ENCODE assay signal across 8 cellular contexts in the genomic region with DNA sequence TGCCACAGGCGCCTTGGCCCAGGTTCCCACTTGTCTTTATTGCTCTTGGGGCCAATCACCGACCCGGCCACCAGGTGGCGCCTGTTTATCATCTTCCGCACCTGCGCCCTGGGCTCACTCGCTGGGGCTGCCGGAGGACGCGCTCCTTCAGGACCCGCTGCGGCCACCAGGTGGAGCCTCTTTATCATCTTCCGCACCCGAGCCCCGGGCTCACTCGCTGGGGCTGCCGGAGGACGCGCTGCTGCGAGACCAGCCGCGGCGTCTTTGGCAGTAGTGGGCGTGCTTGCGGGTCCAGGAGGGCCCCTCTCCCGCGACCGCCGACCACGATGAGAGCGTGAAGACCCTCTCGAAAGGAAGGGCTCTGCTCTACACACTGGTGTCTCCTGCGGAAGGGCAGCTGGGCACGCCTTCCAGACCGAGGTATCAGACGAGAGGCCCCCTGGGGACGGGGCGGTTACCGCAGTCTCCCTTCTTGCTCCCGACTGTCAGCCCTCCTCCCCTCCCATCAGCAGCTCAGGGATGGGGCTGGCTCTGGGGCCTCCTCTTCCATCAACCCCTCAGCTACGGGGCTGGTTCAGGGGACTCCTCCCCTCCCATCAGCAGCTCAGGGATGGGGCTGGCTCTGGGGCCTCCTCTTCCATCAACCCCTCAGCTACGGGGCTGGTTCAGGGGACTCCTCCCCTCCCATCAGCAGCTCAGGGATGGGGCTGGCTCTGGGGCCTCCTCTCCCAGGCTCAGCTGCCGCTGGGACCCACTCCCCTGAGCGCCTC. TPM values are rescaled to one million over a fixed set of nuclear protein-coding genes. Genes with fewer than 3 reads are reported as not detected.
A peak's percentile ranks its signal among the peaks of the same experiment; 100 is the strongest.
DNase-seq lines count a peak whose midpoint lies in the region; ATAC-seq and TF ChIP-seq lines count a peak whose summit lies in the region.
"Not testable (repeated sequence)": the region's sequence is repeated elsewhere in the genome, so short reads cannot be mapped to it uniquely, and the experiment has no call there.

No MANE protein-coding gene starts in this region.

- not testable (repeated sequence) for H3K9me2 ChIP-seq in DOHH2 (replicated peaks; ENCODE audit: control insufficient read depth, low read length)

- H3F3A ChIP-seq in DOHH2 (ENCODE audit: control insufficient read depth, insufficient read depth), result not testable (repeated sequence)

- not testable (repeated sequence) for H3K9me3 Mint-ChIP-seq in activated T-helper 2 cell treated with anti-CD3 and anti-CD28 coated beads, Interferon-gamma antibody, Interleukin-2, Interleukin-4, amounts not matched to agents 10 μg/mL and 5 μg/mL and 100 μg/mL, durations not matched to agents 14 hours and 24 hours and 36 hours
- peaks cover 0 to 14% (median 0%) of the 10 kb centered on the region in 11 donors for H3K9me3 Mint-ChIP-seq in naive thymus-derived CD4-positive, alpha-beta T cell

- H3K4me3 ChIP-seq in DOHH2 (ENCODE audit: low read length) (peak overlapping the region; percentile 70), fibroblast of mammary gland (ENCODE audit: control insufficient read depth, low read depth, low read length) (peak overlapping the region; percentile 7)
- peak overlapping the region; percentile 69 for H3K4me3 ChIP-seq in naive thymus-derived CD4-positive, alpha-beta T cell (ENCODE audit: low read length)

- not testable (repeated sequence) for H3K4me1 ChIP-seq in DOHH2 (ENCODE audit: control insufficient read depth, low read length); naive thymus-derived CD4-positive, alpha-beta T cell (ENCODE audit: control insufficient read depth in 2 of 2, insufficient read depth in 2 of 2, low read length in 2 of 2)

- not testable (repeated sequence) for H3K4me1 Mint-ChIP-seq in activated T-helper 2 cell treated with anti-CD3 and anti-CD28 coated beads, Interferon-gamma antibody, Interleukin-2, Interleukin-4, amounts not matched to agents 10 μg/mL and 5 μg/mL and 100 μg/mL, durations not matched to agents 14 hours and 24 hours and 36 hours (ENCODE audit: low read depth)
- H3K4me1 Mint-ChIP-seq in naive thymus-derived CD4-positive, alpha-beta T cell, result peaks cover 0 to 15% (median 0%) of the 10 kb centered on the region in 7 donors

- H3K36me3 ChIP-seq in DOHH2 (ENCODE audit: control insufficient read depth, low read length); naive thymus-derived CD4-positive, alpha-beta T cell (ENCODE audit: control insufficient read depth in 2 of 3, insufficient read depth in 3 of 3, low read length in 3 of 3): not testable (repeated sequence)

- H3K27me3 Mint-ChIP-seq in activated T-helper 2 cell treated with anti-CD3 and anti-CD28 coated beads, Interferon-gamma antibody, Interleukin-2, Interleukin-4, amounts not matched to agents 10 μg/mL and 5 μg/mL and 100 μg/mL, durations not matched to agents 14 hours and 24 hours and 36 hours (ENCODE audit: low read depth); naive thymus-derived CD4-positive, alpha-beta T cell: not testable (repeated sequence)

- H3K27me3 ChIP-seq in DOHH2 (ENCODE audit: control insufficient read depth, low read length); naive thymus-derived CD4-positive, alpha-beta T cell (ENCODE audit: control insufficient read depth in 2 of 2, insufficient read depth in 2 of 2, low read length in 2 of 2): not testable (repeated sequence)

- H3K79me2 ChIP-seq in DOHH2 (ENCODE audit: control insufficient read depth, low read length), result not testable (repeated sequence)

- peak; percentile 50 for DNase-seq in HPDE6-E6E7 (ENCODE audit: extremely low spot score)
- DNase-seq in SHP77 (lab: John Stamatoyannopoulos, UW), result peak; percentile 48 to 78
- peak; percentile 86 for DNase-seq in activated T-helper 2 cell treated with anti-CD3 and anti-CD28 coated beads, Interferon-gamma antibody, Interleukin-2, Interleukin-4, amounts not matched to agents 10 μg/mL and 5 μg/mL and 100 μg/mL, durations not matched to agents 14 hours and 24 hours and 36 hours (ENCODE audit: low spot score)
- peak; percentile 43 for DNase-seq in fibroblast of mammary gland (ENCODE audit: low read depth)
- DNase-seq in naive thymus-derived CD4-positive, alpha-beta T cell, result peak; percentile 78 to 92 (median 85)
- peak; percentile 61 to 63 for DNase-seq in stimulated activated CD8-positive, alpha-beta memory T cell treated with anti-CD3 and anti-CD28 coated beads, Interleukin-7, amount 100 ng/mL, for 1 hour (ENCODE audit: low read depth in 2 of 2)

- intact Hi-C loops in activated T-helper 2 cell treated with anti-CD3 and anti-CD28 coated beads, Interferon-gamma antibody, Interleukin-2, Interleukin-4, amounts not matched to agents 10 μg/mL and 5 μg/mL and 100 μg/mL, durations not matched to agents 14 hours and 24 hours and 36 hours (cut with micrococcal nuclease), result loop anchor here (2.0 kb wide), 1 partner anchor 28 kb away; no protein-coding TSS in a partner anchor
- intact Hi-C loops in naive thymus-derived CD4-positive, alpha-beta T cell (cut with micrococcal nuclease), result loop anchor here (1.0 to 10.0 kb wide), 6 partner anchors 30 to 870 kb away; a partner anchor contains a TSS

- H4K20me1 ChIP-seq in DOHH2 (ENCODE audit: control insufficient read depth, insufficient read depth, low read depth, low read length), result not testable (repeated sequence)

- peak overlapping the region; percentile 53 for H3K4me2 ChIP-seq in DOHH2 (ENCODE audit: low read length)

- not testable (repeated sequence) for H3K9me3 ChIP-seq in DOHH2 (ENCODE audit: control insufficient read depth, insufficient read depth, low read length); naive thymus-derived CD4-positive, alpha-beta T cell (ENCODE audit: control insufficient read depth in 2 of 3, low read length in 3 of 3)

- H3K4me3 Mint-ChIP-seq in activated T-helper 2 cell treated with anti-CD3 and anti-CD28 coated beads, Interferon-gamma antibody, Interleukin-2, Interleukin-4, amounts not matched to agents 10 μg/mL and 5 μg/mL and 100 μg/mL, durations not matched to agents 14 hours and 24 hours and 36 hours (ENCODE audit: low read depth), result peak overlapping the region; percentile 78
- peak overlapping the region; percentile 66 to 88 (median 82) for H3K4me3 Mint-ChIP-seq in naive thymus-derived CD4-positive, alpha-beta T cell

- TF ChIP-seq CTCF in DOHH2 (IDR thresholded peaks at IDR 0.05; ENCODE audit: low read depth, low read length, poor library complexity, severe bottlenecking) (peak; percentile 93), fibroblast of mammary gland (conservative IDR thresholded peaks at IDR 0.05; ENCODE audit: control insufficient read depth, insufficient read depth, low read depth, low read length) (peak; percentile 31)

- CTCF ChIA-PET in naive thymus-derived CD4-positive, alpha-beta T cell (lab: Charles Lee), result not testable (repeated sequence)

- not testable (repeated sequence) for H3K27ac Mint-ChIP-seq in activated T-helper 2 cell treated with anti-CD3 and anti-CD28 coated beads, Interferon-gamma antibody, Interleukin-2, Interleukin-4, amounts not matched to agents 10 μg/mL and 5 μg/mL and 100 μg/mL, durations not matched to agents 14 hours and 24 hours and 36 hours
- peak overlapping the region in 8 of 9 donors; percentile 22 to 85 (median 60) for H3K27ac Mint-ChIP-seq in naive thymus-derived CD4-positive, alpha-beta T cell

- POLR2A ChIA-PET in naive thymus-derived CD4-positive, alpha-beta T cell (lab: Charles Lee), result not testable (repeated sequence)

- not testable (repeated sequence) for H3K27ac ChIP-seq in DOHH2 (ENCODE audit: low read depth, low read length)
- H3K27ac ChIP-seq in naive thymus-derived CD4-positive, alpha-beta T cell (ENCODE audit: low read depth, low read length), result peak overlapping the region; percentile 49

- peak; percentile 99 for ATAC-seq in GM21619 (IDR thresholded peaks at IDR 0.05; ENCODE audit: unreplicated experiment)
- ATAC-seq in naive thymus-derived CD4-positive, alpha-beta T cell, result peak; percentile 99

- not testable (repeated sequence) for H3K36me3 Mint-ChIP-seq in activated T-helper 2 cell treated with anti-CD3 and anti-CD28 coated beads, Interferon-gamma antibody, Interleukin-2, Interleukin-4, amounts not matched to agents 10 μg/mL and 5 μg/mL and 100 μg/mL, durations not matched to agents 14 hours and 24 hours and 36 hours (ENCODE audit: low read depth); naive thymus-derived CD4-positive, alpha-beta T cell

RNA-seq across cellular contexts. Expression of a gene that starts 11.5 kb away (rescaled TPM):
- 0.21 TPM in 2 replicates for total RNA-seq in activated T-helper 2 cell treated with anti-CD3 and anti-CD28 coated beads, Interferon-gamma antibody, Interleukin-2, Interleukin-4, amounts not matched to agents 10 μg/mL and 5 μg/mL and 100 μg/mL, durations not matched to agents 14 hours and 24 hours and 36 hours
- 1 to 10 TPM in 1 of 5 experiments, under 1 TPM in 2, not detected in 2; 0.66 to 1.4 (median 0.94) TPM for total RNA-seq in naive thymus-derived CD4-positive, alpha-beta T cell
- not detected for polyA plus RNA-seq in naive thymus-derived CD4-positive, alpha-beta T cell

RNA-seq across cellular contexts. Expression of a gene that starts 12.5 kb away (rescaled TPM):
- total RNA-seq in activated T-helper 2 cell treated with anti-CD3 and anti-CD28 coated beads, Interferon-gamma antibody, Interleukin-2, Interleukin-4, amounts not matched to agents 10 μg/mL and 5 μg/mL and 100 μg/mL, durations not matched to agents 14 hours and 24 hours and 36 hours, result not detected in 2 replicates
- total RNA-seq in naive thymus-derived CD4-positive, alpha-beta T cell, result not detected
- not detected for polyA plus RNA-seq in naive thymus-derived CD4-positive, alpha-beta T cell

RNA-seq across cellular contexts. Expression of a gene that starts 17.1 kb away (rescaled TPM):
- total RNA-seq in activated T-helper 2 cell treated with anti-CD3 and anti-CD28 coated beads, Interferon-gamma antibody, Interleukin-2, Interleukin-4, amounts not matched to agents 10 μg/mL and 5 μg/mL and 100 μg/mL, durations not matched to agents 14 hours and 24 hours and 36 hours, result not detected in 2 replicates
- not detected for total RNA-seq in naive thymus-derived CD4-positive, alpha-beta T cell
- polyA plus RNA-seq in naive thymus-derived CD4-positive, alpha-beta T cell, result not detected

RNA-seq across cellular contexts. Expression of a gene that starts 27.9 kb away (rescaled TPM):
- total RNA-seq in activated T-helper 2 cell treated with anti-CD3 and anti-CD28 coated beads, Interferon-gamma antibody, Interleukin-2, Interleukin-4, amounts not matched to agents 10 μg/mL and 5 μg/mL and 100 μg/mL, durations not matched to agents 14 hours and 24 hours and 36 hours, result not detected in 2 replicates
- total RNA-seq in naive thymus-derived CD4-positive, alpha-beta T cell, result under 1 TPM in 4 of 5 experiments, not detected in 1; 0.22 to 0.65 (median 0.48) TPM
- polyA plus RNA-seq in naive thymus-derived CD4-positive, alpha-beta T cell, result not detected

RNA-seq across cellular contexts. Expression of a gene that starts 41.8 kb away (rescaled TPM):
- not detected in 2 replicates for total RNA-seq in activated T-helper 2 cell treated with anti-CD3 and anti-CD28 coated beads, Interferon-gamma antibody, Interleukin-2, Interleukin-4, amounts not matched to agents 10 μg/mL and 5 μg/mL and 100 μg/mL, durations not matched to agents 14 hours and 24 hours and 36 hours
- total RNA-seq in naive thymus-derived CD4-positive, alpha-beta T cell, result under 1 TPM in 2 of 5 experiments, not detected in 3; 0.31 to 0.83 TPM
- polyA plus RNA-seq in naive thymus-derived CD4-positive, alpha-beta T cell, result not detected

Comparison
In these comparisons a context has a peak if more than half of its experiments do, and no peak if none do; other contexts are left out.
1. H3K4me3 ChIP-seq: peak in every context shown above with its lines; median percentile 70 in DOHH2; 69 in naive thymus-derived CD4-positive, alpha-beta T cell; 7 in fibroblast of mammary gland.